ENCODE assay signal across 16 cellular contexts in genomic region chr17:28029033-28029432, GRCh38.
"Had no signal": no experiment of that assay in that cellular context is flagged by ENCODE, and none has a peak within 500 bp of the region (broad histone marks: within the 10 kb centered on the region; RNA-seq: fewer than 3 reads in every experiment).

No MANE protein-coding gene starts in this region.

- H3K36me3 Mint-ChIP-seq: naive thymus-derived CD4-positive, alpha-beta T cell; type B pancreatic cell had no signal

- H3K4me3 ChIP-seq: colonic mucosa, esophagus muscularis mucosa, gastrocnemius medialis, heart right ventricle, stomach had no signal

- H3K4me3 Mint-ChIP-seq: naive thymus-derived CD4-positive, alpha-beta T cell; type B pancreatic cell had no signal

- H3K4me1 ChIP-seq: colonic mucosa, stomach had no signal

- H3K9me3 Mint-ChIP-seq: type B pancreatic cell had no signal

- H3K27ac Mint-ChIP-seq: naive thymus-derived CD4-positive, alpha-beta T cell; type B pancreatic cell had no signal

- H3K27ac ChIP-seq: colonic mucosa, esophagus muscularis mucosa, gastrocnemius medialis, heart right ventricle, stomach had no signal

- H3K9me3 ChIP-seq: colonic mucosa, esophagus muscularis mucosa, gastrocnemius medialis, stomach had no signal

- H3K27me3 ChIP-seq: colonic mucosa, esophagus muscularis mucosa, gastrocnemius medialis, heart right ventricle, stomach had no signal

- H3K27me3 Mint-ChIP-seq: type B pancreatic cell had no signal

- H3K36me3 ChIP-seq: colonic mucosa, esophagus muscularis mucosa, gastrocnemius medialis, heart right ventricle, stomach had no signal

- DNase-seq: colonic mucosa; effector CD4-positive, alpha-beta T cell; gastrocnemius medialis; heart right ventricle; hypothalamus; kidney glomerular epithelial cell; mesendoderm; naive thymus-derived CD4-positive, alpha-beta T cell; posterior cingulate gyrus; stimulated activated CD4-positive, alpha-beta T cell treated with anti-CD3 and anti-CD28 coated beads, Interleukin-2, amount 100 ng/mL, for 24 hours; stimulated activated CD4-positive, alpha-beta T cell treated with anti-CD3 and anti-CD28 coated beads, Interleukin-4, amount 100 ng/mL, for 4 hours; stimulated activated naive CD4-positive, alpha-beta T cell; stomach; substantia nigra had no signal
